29 cellular contexts compared by ENCODE assay signal in the genomic region with DNA sequence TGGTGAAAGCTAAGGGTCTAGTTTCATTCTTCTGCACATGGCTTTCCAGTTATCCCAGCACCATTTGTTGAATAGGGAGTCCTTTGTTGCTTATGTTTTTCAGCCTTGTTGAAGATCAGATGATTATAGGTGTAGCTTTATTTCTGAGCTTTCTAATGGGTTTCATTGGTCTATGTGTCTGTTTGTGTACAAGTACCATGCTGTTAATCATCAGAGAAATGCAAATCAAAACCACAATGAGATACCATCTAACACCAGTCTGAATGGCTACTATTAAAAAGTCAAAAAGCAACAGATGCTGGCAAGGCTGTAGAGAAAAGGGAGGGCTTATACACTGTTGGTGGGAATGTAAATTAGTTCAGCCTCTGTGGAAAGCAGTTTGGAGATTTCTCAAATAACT.
"Had no signal": no experiment of that assay in that cellular context is flagged by ENCODE, and none has a peak within 500 bp of the region (broad histone marks: within the 10 kb centered on the region; RNA-seq: fewer than 3 reads in every experiment).

No MANE protein-coding gene starts in this region.

- H3K4me3 ChIP-seq: adrenal gland, breast epithelium, coronary artery, K562, SJSA1 had no signal

- DNase-seq: activated CD4-positive, alpha-beta T cell treated with anti-CD3 and anti-CD28 coated beads for 48 hours; activated CD4-positive, alpha-beta T cell treated with anti-CD3 and anti-CD28 coated beads, Interleukin-2, amount 50 U/mL, for 4 hours; activated CD4-positive, CD25-positive, alpha-beta regulatory T cell treated with anti-CD3 and anti-CD28 coated beads, Interleukin-2, amount 50 U/mL, for 72 hours; activated CD8-positive, alpha-beta memory T cell treated with anti-CD3 and anti-CD28 coated beads, Interleukin-2, amount 50 U/mL, for 48 hours; activated CD8-positive, alpha-beta T cell treated with anti-CD3 and anti-CD28 coated beads, Interleukin-2, amount 10 ng/mL, durations not matched to agents 7 days and 5 days; activated naive CD4-positive, alpha-beta T cell treated with anti-CD3 and anti-CD28 coated beads, Interleukin-2, amount 50 U/mL, for 16 hours; activated naive CD8-positive, alpha-beta T cell treated with anti-CD3 and anti-CD28 coated beads, Interleukin-2, amount 10 ng/mL, durations not matched to agents 7 days and 5 days; activated T-cell treated with anti-CD3 and anti-CD28 coated beads, Interleukin-2, amount 50 U/mL, for 1 hour; adrenal gland; anterior cingulate cortex; caudate nucleus; Karpas-422; NCI-H1092; NCI-H1417 treated with DMSO at 0.1 percent for 48 hours; NCI-H1694 treated with DMSO at 0.1 percent for 48 hours; NCI-H2029 treated with DMSO at 0.1 percent for 48 hours; NCI-H510A treated with DMSO at 0.1 percent for 48 hours; NCI-H774; NK-92 treated with Interleukin-12 subunit alpha and Interleukin-12 subunit beta, amount 100 ng/mL, for 24 hours; OCI-M1; SHP77; SW 1271 had no signal

- ATAC-seq: activated CD8-positive, alpha-beta T cell treated with anti-CD3 and anti-CD28 coated beads, Interleukin-2, amount 10 ng/mL, durations not matched to agents 7 days and 5 days; K562; Panc1; SK-N-SH treated with all-trans-retinoic acid at 6 μM for 48 hours; WTC11 had no signal
